Comparison of ENCODE assay signal across 24 cellular contexts in the genomic region with DNA sequence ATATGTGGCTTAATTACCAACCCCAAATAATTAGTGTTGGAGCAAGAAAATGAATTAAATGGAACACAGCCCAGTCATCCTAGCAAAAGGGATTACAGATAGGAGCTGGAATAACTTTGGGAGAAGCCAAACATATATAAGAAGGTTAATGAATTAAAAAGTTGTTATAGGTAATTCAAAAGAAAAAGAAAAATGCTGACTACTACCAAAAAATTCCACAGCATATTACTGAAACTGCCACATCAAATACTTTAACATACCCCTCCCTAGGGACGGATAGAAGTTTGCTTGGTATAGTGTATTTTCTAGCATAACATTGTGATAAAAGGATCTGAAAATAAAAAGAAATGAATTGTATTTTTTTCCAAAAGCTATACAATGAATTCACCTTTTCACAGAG.
"Had no signal": no experiment of that assay in that cellular context is flagged by ENCODE, and none has a peak within 500 bp of the region (broad histone marks: within the 10 kb centered on the region; RNA-seq: fewer than 3 reads in every experiment).

No MANE protein-coding gene starts in this region.

- H3K36me3 ChIP-seq: esophagus muscularis mucosa, gastroesophageal sphincter, heart right ventricle, left lung, lower lobe of right lung had no signal

- H3K4me3 Mint-ChIP-seq: immature natural killer cell; mesothelial cell of epicardium; naive B cell; naive thymus-derived CD8-positive, alpha-beta T cell had no signal

- H3K27ac Mint-ChIP-seq: immature natural killer cell; mesothelial cell of epicardium; naive B cell; naive thymus-derived CD8-positive, alpha-beta T cell had no signal

- H3K27me3 ChIP-seq: foreskin keratinocyte, gastroesophageal sphincter, heart right ventricle, left lung had no signal

- DNase-seq: dermis blood vessel endothelial cell; dorsolateral prefrontal cortex; effector CD4-positive, alpha-beta T cell; effector memory CD4-positive, alpha-beta T cell; foreskin keratinocyte; glutamatergic neuron; head of caudate nucleus; heart right ventricle; hippocampal formation; immature natural killer cell; islet precursor cell; left cardiac atrium; left lung; left ventricle myocardium superior; lower lobe of right lung; mesenchymal stem cell; mucosa of descending colon; naive B cell; naive thymus-derived CD8-positive, alpha-beta T cell had no signal

- FAIRE-seq: frontal cortex had no signal

- H3K9me3 ChIP-seq: esophagus muscularis mucosa, gastroesophageal sphincter, heart right ventricle, left lung, lower lobe of right lung, mucosa of descending colon had no signal

- H3K27me3 Mint-ChIP-seq: naive B cell; naive thymus-derived CD8-positive, alpha-beta T cell had no signal

- H3K27ac ChIP-seq: coronary artery, dorsolateral prefrontal cortex, esophagus muscularis mucosa, foreskin keratinocyte, gastroesophageal sphincter, heart right ventricle, left lung, lower lobe of right lung had no signal

- H3K4me1 Mint-ChIP-seq: immature natural killer cell; mesothelial cell of epicardium; naive thymus-derived CD8-positive, alpha-beta T cell had no signal

- H3K36me3 Mint-ChIP-seq: mesothelial cell of epicardium, naive B cell had no signal

- H3K4me3 ChIP-seq: coronary artery, dorsolateral prefrontal cortex, esophagus muscularis mucosa, gastroesophageal sphincter, heart right ventricle, left lung, lower lobe of right lung, mucosa of descending colon had no signal

- H3K4me1 ChIP-seq: esophagus muscularis mucosa, foreskin keratinocyte, gastroesophageal sphincter, heart right ventricle, left lung, lower lobe of right lung had no signal

- H3K9me3 Mint-ChIP-seq: immature natural killer cell; mesothelial cell of epicardium; naive B cell; naive thymus-derived CD8-positive, alpha-beta T cell had no signal

- ATAC-seq: foreskin keratinocyte; gastroesophageal sphincter; heart right ventricle; left cardiac atrium; left lung; left ventricle myocardium superior; lower lobe of right lung; mucosa of descending colon; naive thymus-derived CD8-positive, alpha-beta T cell had no signal
